Comparison of ENCODE assay signal across 8 cellular contexts in the genomic region with DNA sequence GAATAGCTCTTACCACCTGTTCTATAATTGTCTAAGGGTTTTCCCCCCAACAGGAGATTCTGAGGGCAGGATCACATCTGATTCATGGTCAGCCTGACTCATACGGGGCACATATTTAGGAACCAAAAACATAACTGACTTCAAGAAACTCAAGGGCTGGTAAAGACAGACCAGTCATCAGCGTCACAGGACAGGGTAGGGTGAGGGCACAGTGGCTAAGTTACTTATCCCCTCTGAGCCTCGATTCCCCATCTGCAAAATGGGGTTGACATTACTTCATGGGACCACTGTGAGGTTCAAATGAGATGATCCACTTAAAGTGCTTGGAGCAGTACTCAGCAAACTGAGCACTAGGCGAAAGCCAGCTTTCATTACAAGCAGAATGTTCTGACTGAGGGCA. TPM values are rescaled to one million over a fixed set of nuclear protein-coding genes. Genes with fewer than 3 reads are reported as not detected.
A peak's percentile ranks its signal among the peaks of the same experiment; 100 is the strongest.
DNase-seq lines count a peak whose midpoint lies in the region; ATAC-seq and TF ChIP-seq lines count a peak whose summit lies in the region.

No MANE protein-coding gene starts in this region.

- TF ChIP-seq CTCF in HFFc6 (IDR thresholded peaks at IDR 0.05) (no peak), chondrocyte (IDR thresholded peaks at IDR 0.05) (no peak)

- H3K4me1 Mint-ChIP-seq in HFFc6 (ENCODE audit: low read depth) (peaks cover 21% of the 10 kb centered on the region), T-helper 17 cell (peaks cover 21% of the 10 kb centered on the region), chondrocyte (ENCODE audit: low read depth) (peaks cover 13% of the 10 kb centered on the region)
- peaks cover 34% of the 10 kb centered on the region for H3K4me1 Mint-ChIP-seq in stimulated activated naive CD8-positive, alpha-beta T cell treated with anti-CD3 and anti-CD28 coated beads, Interleukin-15, amount 100 ng/mL, for 72 hours

- H3K27ac Mint-ChIP-seq in HFFc6: peak overlapping the region; percentile 98
- H3K27ac Mint-ChIP-seq in T-helper 17 cell: no peak overlapping the region
- peak overlapping the region; percentile 98 for H3K27ac Mint-ChIP-seq in chondrocyte (ENCODE audit: unreplicated experiment)
- H3K27ac Mint-ChIP-seq in stimulated activated naive CD8-positive, alpha-beta T cell treated with anti-CD3 and anti-CD28 coated beads, Interleukin-15, amount 100 ng/mL, for 72 hours: peak overlapping the region; percentile 94 to 96

- H3K27me3 Mint-ChIP-seq in HFFc6 (ENCODE audit: insufficient read depth) (peaks cover 2% of the 10 kb centered on the region), T-helper 17 cell (no peaks in the 10 kb centered on the region), chondrocyte (ENCODE audit: low read depth) (no peaks in the 10 kb centered on the region)
- no peaks in the 10 kb centered on the region for H3K27me3 Mint-ChIP-seq in stimulated activated naive CD8-positive, alpha-beta T cell treated with anti-CD3 and anti-CD28 coated beads, Interleukin-15, amount 100 ng/mL, for 72 hours

- peak overlapping the region; percentile 91 for H3K4me3 ChIP-seq in mesodermal cell (ENCODE audit: extremely low read depth, insufficient read depth, low read length, poor library complexity, severe bottlenecking)

- H3K9me3 ChIP-seq in T-helper 17 cell (ENCODE audit: control insufficient read depth, low read length, poor library complexity, severe bottlenecking) (no peaks in the 10 kb centered on the region), mesodermal cell (ENCODE audit: control insufficient read depth, low read length) (no peaks in the 10 kb centered on the region)

- 53 to 54% methylated on average over 3 of the region's 4 CpGs for WGBS in mesodermal cell (ENCODE audit: insufficient coverage in 2 of 2), 2 experiments

- H3K4me3 Mint-ChIP-seq in HFFc6 (no peak overlapping the region; the same call in 1 of the 2 replicates), T-helper 17 cell (peak overlapping the region; percentile 96), chondrocyte (ENCODE audit: unreplicated experiment) (peak overlapping the region; percentile 97)
- peak overlapping the region; percentile 89 to 91 for H3K4me3 Mint-ChIP-seq in stimulated activated naive CD8-positive, alpha-beta T cell treated with anti-CD3 and anti-CD28 coated beads, Interleukin-15, amount 100 ng/mL, for 72 hours

- H3K4me1 ChIP-seq in mesodermal cell (ENCODE audit: control insufficient read depth, insufficient read depth, low read length, poor library complexity, severe bottlenecking): no peaks in the 10 kb centered on the region

- H3K9me3 Mint-ChIP-seq in HFFc6 (no peaks in the 10 kb centered on the region), chondrocyte (ENCODE audit: low read depth) (no peaks in the 10 kb centered on the region)
- no peaks in the 10 kb centered on the region for H3K9me3 Mint-ChIP-seq in stimulated activated naive CD8-positive, alpha-beta T cell treated with anti-CD3 and anti-CD28 coated beads, Interleukin-15, amount 100 ng/mL, for 72 hours

- peak; percentile 72 for DNase-seq in ELR (ENCODE audit: low read depth)
- DNase-seq in HFFc6: peak; percentile 52
- DNase-seq in T-helper 17 cell: no peak
- DNase-seq in chondrocyte (ENCODE audit: low spot score): peak; percentile 3
- peak; percentile 38 to 69 for DNase-seq in stimulated activated naive CD8-positive, alpha-beta T cell treated with anti-CD3 and anti-CD28 coated beads, Interleukin-15, amount 100 ng/mL, for 72 hours
- DNase-seq in NCI-H510A treated with DMSO at 0.1 percent for 48 hours (lab: John Stamatoyannopoulos, UW): no peak

- ATAC-seq in T-helper 17 cell: peak; percentile 14
- ATAC-seq in stimulated activated naive CD8-positive, alpha-beta T cell treated with anti-CD3 and anti-CD28 coated beads, Interleukin-15, amount 100 ng/mL, for 72 hours: peak; percentile 88
- no peak for ATAC-seq in HG03159 (IDR thresholded peaks at IDR 0.05; ENCODE audit: unreplicated experiment)

- H3K36me3 ChIP-seq in mesodermal cell (ENCODE audit: control insufficient read depth, insufficient read depth, low read length): peaks cover 21% of the 10 kb centered on the region

- H3K36me3 Mint-ChIP-seq in HFFc6 (ENCODE audit: low read depth): peaks cover 18% of the 10 kb centered on the region; the same call in 1 of the 2 replicates
- H3K36me3 Mint-ChIP-seq in T-helper 17 cell (ENCODE audit: low read depth): peaks cover 3% of the 10 kb centered on the region
- peaks cover 4% of the 10 kb centered on the region for H3K36me3 Mint-ChIP-seq in chondrocyte (ENCODE audit: low read depth)

- H3K27ac ChIP-seq in mesodermal cell (ENCODE audit: low read depth, low read length, severe bottlenecking): no peak overlapping the region

RNA-seq across cellular contexts. Expression of a gene that starts 0.6 kb away (rescaled TPM):
- 10 to 100 TPM; 58.9 to 65.7 (median 62.4) TPM for total RNA-seq in HFFc6 (2021; fragmentation: NEBNext Ultra II Directional; extraction: Animal tissue kit (Norgen Biotek cat#: 25700))
- total RNA-seq in T-helper 17 cell (10 to 100 TPM; 17.1 to 21.3 TPM), chondrocyte (24.1 to 34.3 TPM (median 26.8 TPM) in 3 replicates)
- polyA plus RNA-seq in mesodermal cell (2013, experiment 1 of 2): 32.5 TPM
- polyA plus RNA-seq in mesodermal cell (2013, experiment 2 of 2): 32.1 TPM

RNA-seq across cellular contexts. Expression of a gene that starts 0.7 kb away (rescaled TPM):
- total RNA-seq in HFFc6 (2021; fragmentation: NEBNext Ultra II Directional; extraction: Animal tissue kit (Norgen Biotek cat#: 25700)): 10 to 100 TPM; 22.0 to 29.6 (median 26.4) TPM
- total RNA-seq in T-helper 17 cell (10 to 100 TPM in 1 of 2 donors, 1 to 10 TPM in 1; 8.4 to 16.6 TPM), chondrocyte (29.0 to 34.4 TPM (median 32.2 TPM) in 3 replicates)
- polyA plus RNA-seq in mesodermal cell (2013, experiment 1 of 2): 15.5 TPM
- 9.5 TPM for polyA plus RNA-seq in mesodermal cell (2013, experiment 2 of 2)

RNA-seq across cellular contexts. Expression of a gene that starts 42.5 kb away (rescaled TPM):
- 1 to 10 TPM; 6.7 to 8.3 (median 8.0) TPM for total RNA-seq in HFFc6 (2021; fragmentation: NEBNext Ultra II Directional; extraction: Animal tissue kit (Norgen Biotek cat#: 25700))
- total RNA-seq in T-helper 17 cell (10 to 100 TPM; 17.1 to 19.5 TPM), chondrocyte (8.2 to 11.4 TPM (median 8.2 TPM) in 3 replicates)
- polyA plus RNA-seq in mesodermal cell (2013, experiment 1 of 2): 10.9 TPM
- 8.5 TPM for polyA plus RNA-seq in mesodermal cell (2013, experiment 2 of 2)

RNA-seq across cellular contexts. Expression of a gene that starts 57.1 kb away (rescaled TPM):
- total RNA-seq in HFFc6 (2021; fragmentation: NEBNext Ultra II Directional; extraction: Animal tissue kit (Norgen Biotek cat#: 25700)): 10 to 100 TPM; 11.5 to 18.7 (median 14.8) TPM
- total RNA-seq in T-helper 17 cell: 1 to 10 TPM; 3.7 to 4.7 TPM
- 3.8 to 10.1 TPM (median 4.5 TPM) in 3 replicates for total RNA-seq in chondrocyte
- 6.1 TPM for polyA plus RNA-seq in mesodermal cell (2013, experiment 1 of 2)
- polyA plus RNA-seq in mesodermal cell (2013, experiment 2 of 2): 4.9 TPM

Comparison
In these comparisons a context has a peak if more than half of its experiments do, and no peak if none do; other contexts are left out.
1. DNase-seq: peak in ELR (single experiment), HFFc6 (single experiment), chondrocyte (single experiment) and stimulated activated naive CD8-positive, alpha-beta T cell treated with anti-CD3 and anti-CD28 coated beads, Interleukin-15, amount 100 ng/mL, for 72 hours (2 of 2); none in T-helper 17 cell (0 of 3) and NCI-H510A treated with DMSO at 0.1 percent for 48 hours (single experiment).